ENCODE assay signal across 21 cellular contexts in genomic region chr3:35737527-35737926, GRCh38.
A peak's percentile ranks its signal among the peaks of the same experiment; 100 is the strongest.
DNase-seq lines count a peak whose midpoint lies in the region; ATAC-seq, FAIRE-seq and TF ChIP-seq lines count a peak whose summit lies in the region.
"Had no signal": no experiment of that assay in that cellular context is flagged by ENCODE, and none has a peak within 500 bp of the region (broad histone marks: within the 10 kb centered on the region; RNA-seq: fewer than 3 reads in every experiment).

No MANE protein-coding gene starts in this region.

- H3K4me3 ChIP-seq in GM23338, result no peak overlapping the region
- no peak overlapping the region for H3K4me3 ChIP-seq in small intestine (ENCODE audit: low read depth in 1 of 2, low read length in 2 of 2)
- H3K4me3 ChIP-seq: A549; BLaER1 treated with 17β-estradiol and CSF1 and Interleukin-3, amounts not matched to agents 10 nM and 100 nM had no signal

- H3F3A ChIP-seq in GM23338 (replicated peaks; ENCODE audit: low read depth), result no peaks in the 10 kb centered on the region

- H3K4me2 ChIP-seq in GM23338, result no peak overlapping the region
- H3K4me2 ChIP-seq: A549; BLaER1 treated with 17β-estradiol and CSF1 and Interleukin-3, amounts not matched to agents 10 nM and 100 nM had no signal

- H3K4me1 ChIP-seq in GM23338 (ENCODE audit: insufficient read depth) (no peaks in the 10 kb centered on the region), small intestine (ENCODE audit: control insufficient read depth in 2 of 2, insufficient read depth in 1 of 2, low read depth in 1 of 2, low read length in 1 of 2) (no peaks in the 10 kb centered on the region)
- H3K4me1 ChIP-seq: A549, Caco-2 had no signal

- no peaks in the 10 kb centered on the region for H3K27me3 ChIP-seq in GM23338 (ENCODE audit: insufficient read depth)
- H3K27me3 ChIP-seq in small intestine (ENCODE audit: control insufficient read depth in 2 of 2, insufficient read depth in 2 of 2, low read length in 2 of 2), result no peaks in the 10 kb centered on the region
- H3K27me3 ChIP-seq: BLaER1 treated with 17β-estradiol and CSF1 and Interleukin-3, amounts not matched to agents 10 nM and 100 nM had no signal

- ATAC-seq in GM23338 (no peak), HG02759 (IDR thresholded peaks at IDR 0.05; ENCODE audit: unreplicated experiment) (no peak)
- ATAC-seq: A549; CD8-positive, alpha-beta T cell had no signal

- DNase-seq in GM23338 (ENCODE audit: low spot score) (no peak), caudate nucleus (lab: John Stamatoyannopoulos, UW) (peak in 7 of 61 donors; percentile 19 to 66 (median 30)), small intestine (no peak)
- DNase-seq: AML-193; Caco-2; Calu3; CD4-positive, alpha-beta T cell; CD8-positive, alpha-beta T cell; DMS79 treated with DMSO at 0.1 percent for 48 hours; GF-D8 had no signal

- no peaks in the 10 kb centered on the region for H3K9me2 ChIP-seq in GM23338 (ENCODE audit: insufficient read depth)

- H3K36me3 Mint-ChIP-seq in GM23338 (ENCODE audit: low read depth), result no peaks in the 10 kb centered on the region
- H3K36me3 Mint-ChIP-seq: CD8-positive, alpha-beta T cell had no signal

- TF ChIP-seq CTCF in GM23338 (conservative IDR thresholded peaks at IDR 0.05; ENCODE audit: low read depth in 2 of 2), result no peak

- H3K79me2 ChIP-seq in GM23338 (replicated peaks; ENCODE audit: insufficient read depth), result no peaks in the 10 kb centered on the region

- 0 out of 2 replicates have a peak overlapping the region, but pooled peaks have one; percentile 10 for H2AFZ ChIP-seq in GM23338

- no peak overlapping the region for H3K27ac Mint-ChIP-seq in GM23338
- H3K27ac Mint-ChIP-seq: B cell; CD4-positive, alpha-beta T cell; CD8-positive, alpha-beta T cell had no signal

- no peaks in the 10 kb centered on the region for H3K9me3 ChIP-seq in small intestine (ENCODE audit: control insufficient read depth, low read depth)
- H3K9me3 ChIP-seq: A549; BLaER1 treated with 17β-estradiol and CSF1 and Interleukin-3, amounts not matched to agents 10 nM and 100 nM; Caco-2 had no signal

- 84 to 93% (median 88%) methylated on average over 4 of the region's 4 CpGs for WGBS in small intestine, 3 donors

- peaks cover 12% of the 10 kb centered on the region for H3K4me1 Mint-ChIP-seq in GM23338

- H3K9me3 Mint-ChIP-seq in GM23338, result no peaks in the 10 kb centered on the region
- H3K9me3 Mint-ChIP-seq: CD4-positive, alpha-beta T cell; CD8-positive, alpha-beta T cell had no signal

- H3K27ac ChIP-seq in GM23338 (ENCODE audit: low read depth) (no peak overlapping the region), caudate nucleus (ENCODE audit: low read depth, low read length) (peak overlapping the region; percentile 79), temporal lobe (ENCODE audit: low read depth, low read length) (peak overlapping the region; percentile 14), small intestine (ENCODE audit: low read depth in 1 of 2, low read length in 1 of 2) (no peak overlapping the region)
- H3K27ac ChIP-seq: 22Rv1; A549; BLaER1 treated with 17β-estradiol and CSF1 and Interleukin-3, amounts not matched to agents 10 nM and 100 nM; C4-2B had no signal

- H4K20me1 ChIP-seq in GM23338 (replicated peaks; ENCODE audit: insufficient read depth), result no peaks in the 10 kb centered on the region

- no peaks in the 10 kb centered on the region for H3K36me3 ChIP-seq in GM23338 (ENCODE audit: insufficient read depth)
- no peaks in the 10 kb centered on the region for H3K36me3 ChIP-seq in small intestine (ENCODE audit: control insufficient read depth in 2 of 2, insufficient read depth in 2 of 2, low read length in 2 of 2)

- H3K27me3 Mint-ChIP-seq in GM23338 (ENCODE audit: insufficient read depth, low read depth, poor library complexity), result no peaks in the 10 kb centered on the region
- H3K27me3 Mint-ChIP-seq: B cell; CD4-positive, alpha-beta T cell had no signal

- H3K4me3 Mint-ChIP-seq in GM23338, result no peak overlapping the region
- H3K4me3 Mint-ChIP-seq: B cell; CD4-positive, alpha-beta T cell; CD8-positive, alpha-beta T cell had no signal

- no peak for FAIRE-seq in small intestine (lab: Jason Lieb, UNC)
- FAIRE-seq: A549, D721Med, G401.6, GM12891, GM19239 had no signal

TF ChIP-seq in GM23338, 12 proteins besides CTCF, POLR2A, EP300 and RAD21:
- TF ChIP-seq ETS1 (IDR thresholded peaks at IDR 0.05), result no peak

Comparison
In these comparisons a context has a peak if more than half of its experiments do, and no peak if none do; other contexts are left out.
1. H3K27ac ChIP-seq: peak in caudate nucleus (single experiment) and temporal lobe (single experiment); none in GM23338 (single experiment) and small intestine (0 of 2).